In the genomic region with DNA sequence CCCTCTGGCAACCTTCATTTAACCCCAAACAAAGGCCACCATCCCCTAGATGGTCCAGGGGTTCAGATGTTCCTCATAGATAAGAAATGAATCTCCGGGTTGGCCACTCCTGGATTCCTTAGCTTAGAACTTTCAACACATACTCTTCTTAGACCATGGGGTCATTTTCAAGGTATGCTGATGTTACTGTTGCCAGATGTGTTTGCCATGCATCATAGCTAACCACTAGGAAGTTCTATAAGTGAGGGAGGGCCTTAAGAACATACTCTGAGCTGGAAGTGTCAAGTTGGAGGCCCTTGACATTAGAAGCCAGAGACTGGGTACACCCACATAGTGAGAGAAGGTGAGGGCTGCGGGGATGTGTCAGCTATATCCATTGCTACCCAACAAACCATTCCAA, we compare ENCODE assay signal across 4 cellular contexts. TPM values are rescaled to one million over a fixed set of nuclear protein-coding genes. Genes with fewer than 3 reads are reported as not detected.
DNase-seq lines count a peak whose midpoint lies in the region; ATAC-seq, FAIRE-seq and TF ChIP-seq lines count a peak whose summit lies in the region.
"Not testable (repeated sequence)": the region's sequence is repeated elsewhere in the genome, so short reads cannot be mapped to it uniquely, and the experiment has no call there.

No MANE protein-coding gene starts in this region.

- not testable (repeated sequence) for TF ChIP-seq EP300 in A549 (IDR thresholded peaks at IDR 0.05); K562 (IDR thresholded peaks at IDR 0.05; ENCODE audit: low read length); HepG2 (IDR thresholded peaks at IDR 0.05; ENCODE audit: low read depth in 2 of 2, low read length in 2 of 2); HepG2 (CRISPR knock-in tag; IDR thresholded peaks at IDR 0.05; ENCODE audit: borderline replicate concordance)

- not testable (repeated sequence) for H3K4me2 ChIP-seq in A549; IMR-90 (ENCODE audit: low read depth, low read length); K562 (ENCODE audit: insufficient read depth, low read length); HepG2 (ENCODE audit: low read depth, low read length)

- intact Hi-C loops in IMR-90 (cut with micrococcal nuclease); K562 (cut with micrococcal nuclease); HepG2 (cut with micrococcal nuclease; ENCODE audit: unreplicated experiment): not testable (repeated sequence)

- not testable (repeated sequence) for H3K4ac ChIP-seq in IMR-90 (ENCODE audit: low read depth, low read length)

- H2AFZ ChIP-seq in IMR-90 (replicated peaks; ENCODE audit: low read length, poor library complexity); K562 (ENCODE audit: low read depth, low read length); HepG2 (ENCODE audit: low read length): not testable (repeated sequence)

- not testable (repeated sequence) for H3K27ac ChIP-seq in A549; IMR-90 (ENCODE audit: insufficient read depth, low read length); K562 (ENCODE audit: extremely low read depth, low read depth, low read length); HepG2 (ENCODE audit: extremely low read length, insufficient read depth, low read length)

- H2BK20ac ChIP-seq in IMR-90 (ENCODE audit: low read depth, low read length) = not testable (repeated sequence)

- in situ Hi-C loops in IMR-90 (cut with MboI; ENCODE audit: low sequenced_read_pairs); K562 (cut with MboI); HepG2 (cut with HindIII; ENCODE audit: extremely low pct_ligation_motif_present, low pct_unique_long_range_greater_than_20kb): not testable (repeated sequence)

- H4K5ac ChIP-seq in IMR-90 (ENCODE audit: low read depth, low read length) = not testable (repeated sequence)

- not testable (repeated sequence) for FAIRE-seq in A549 (lab: Jason Lieb, UNC); K562 (lab: Jason Lieb, UNC); HepG2 (lab: Jason Lieb, UNC)

- H3K79me2 ChIP-seq in K562 (ENCODE audit: control insufficient read depth, insufficient read depth, low read length); HepG2 (ENCODE audit: insufficient read depth, low read length): not testable (repeated sequence)

- H2AK5ac ChIP-seq in IMR-90 (ENCODE audit: low read depth, low read length) = not testable (repeated sequence)

- not testable (repeated sequence) for H3K9me1 ChIP-seq in IMR-90 (ENCODE audit: insufficient read depth, low read length); K562 (ENCODE audit: control insufficient read depth, insufficient read depth, low read length)

- not testable (repeated sequence) for TF ChIP-seq CTCF in A549 (IDR thresholded peaks at IDR 0.05); IMR-90 (conservative IDR thresholded peaks at IDR 0.05; ENCODE audit: low read depth, low read length); K562 (IDR thresholded peaks at IDR 0.05 in 2 of 3, conservative IDR thresholded peaks at IDR 0.05 in 1 of 3; ENCODE audit: insufficient read depth in 2 of 3, low read depth in 1 of 3, low read length in 3 of 3); HepG2 (CRISPR knock-in tag; IDR thresholded peaks at IDR 0.05)

- not testable (repeated sequence) for BruUV-seq in IMR-90 (replicated peaks; lab: Mats Ljungman, UMichigan); K562 (replicated peaks; lab: Mats Ljungman, UMichigan); HepG2 (replicated peaks; lab: Mats Ljungman, UMichigan)

- H3K79me1 ChIP-seq in IMR-90 (ENCODE audit: low read depth in 1 of 2, low read length in 2 of 2) = not testable (repeated sequence)

- not testable (repeated sequence) for H2AK9ac ChIP-seq in IMR-90 (replicated peaks; ENCODE audit: low read depth, low read length, poor library complexity)

- not testable (repeated sequence) for H3K9me3 ChIP-seq in A549; IMR-90 (ENCODE audit: control insufficient read depth, insufficient read depth, low read length); K562 (replicated peaks; ENCODE audit: control insufficient read depth, insufficient read depth, low read depth, low read length); HepG2 (ENCODE audit: low read length)

- H3K4me1 ChIP-seq in A549; IMR-90 (ENCODE audit: control insufficient read depth, insufficient read depth, low read length); K562 (replicated peaks in 1 of 2; ENCODE audit: control insufficient read depth in 2 of 2, insufficient read depth in 2 of 2, low read length in 2 of 2); HepG2 (ENCODE audit: insufficient read depth, low read length): not testable (repeated sequence)

- H3K27me3 ChIP-seq in IMR-90 (ENCODE audit: control insufficient read depth, insufficient read depth, low read length); K562 (ENCODE audit: control insufficient read depth in 2 of 2, insufficient read depth in 2 of 2, low read length in 2 of 2); HepG2 (ENCODE audit: control insufficient read depth in 1 of 2, insufficient read depth in 2 of 2, low read length in 2 of 2): not testable (repeated sequence)

- not testable (repeated sequence) for H3K4me3 ChIP-seq in A549; IMR-90 (ENCODE audit: insufficient read depth, low read depth, low read length); K562; HepG2 (replicated peaks in 1 of 3; ENCODE audit: insufficient read depth in 1 of 3, low read depth in 2 of 3, low read length in 3 of 3)

- 100% methylated on average over 1 of the region's 2 CpGs for WGBS in A549 (ENCODE audit: missing lambda C conversion rate)
- WGBS in IMR-90 (ENCODE audit: extremely low coverage in 2 of 2, insufficient read length in 1 of 2), 2 experiments = no CpG with 5 or more reads among the region's 2 CpGs
- no CpG with 5 or more reads among the region's 2 CpGs for WGBS in K562 (ENCODE audit: insufficient coverage, low coverage, missing lambda C conversion rate)
- WGBS in HepG2 (ENCODE audit: low lambda C conversion rate) = 47% methylated on average over 1 of the region's 2 CpGs

- H2BK120ac ChIP-seq in IMR-90 (ENCODE audit: low read depth, low read length) = not testable (repeated sequence)

- not testable (repeated sequence) for H3K14ac ChIP-seq in IMR-90 (replicated peaks; ENCODE audit: low read depth, low read length)

- not testable (repeated sequence) for H2BK5ac ChIP-seq in IMR-90 (ENCODE audit: low read depth, low read length, poor library complexity, severe bottlenecking)

- H3K9ac ChIP-seq in IMR-90 (ENCODE audit: low read depth, low read length); K562 (ENCODE audit: insufficient read depth in 1 of 2, low read depth in 2 of 2, low read length in 2 of 2); HepG2 (ENCODE audit: insufficient read depth, low read depth, low read length): not testable (repeated sequence)

- POLR2A ChIA-PET in A549 (lab: Yijun Ruan, JAX); IMR-90 (lab: Charles Lee; ENCODE audit: unreplicated experiment); K562 (lab: Yijun Ruan, JAX); HepG2 (lab: Yijun Ruan, JAX): not testable (repeated sequence)

- dilution Hi-C loops in IMR-90 (cut with HindIII; ENCODE audit: low sequenced_read_pairs, unreplicated experiment) = not testable (repeated sequence)

- not testable (repeated sequence) for H4K8ac ChIP-seq in IMR-90 (ENCODE audit: low read depth in 2 of 2, low read length in 2 of 2)

- not testable (repeated sequence) for H3K18ac ChIP-seq in IMR-90 (ENCODE audit: low read depth, low read length)

- not testable (repeated sequence) for H3K23ac ChIP-seq in IMR-90 (ENCODE audit: low read depth, low read length)

- H3K56ac ChIP-seq in IMR-90 (ENCODE audit: extremely low read depth, insufficient read depth, low read length) = not testable (repeated sequence)

- not testable (repeated sequence) for H4K91ac ChIP-seq in IMR-90 (ENCODE audit: insufficient read depth, low read depth, low read length)

- not testable (repeated sequence) for H2BK15ac ChIP-seq in IMR-90 (ENCODE audit: low read depth, low read length)

- not testable (repeated sequence) for H3K36me3 ChIP-seq in IMR-90 (ENCODE audit: control insufficient read depth, insufficient read depth, low read length); K562 (ENCODE audit: control insufficient read depth, insufficient read depth, low read length); HepG2 (replicated peaks in 1 of 2; ENCODE audit: control insufficient read depth in 1 of 2, insufficient read depth in 2 of 2, low read length in 2 of 2)

- not testable (repeated sequence) for TF ChIP-seq POLR2A in A549 (IDR thresholded peaks at IDR 0.05; ENCODE audit: low read length); IMR-90 (IDR thresholded peaks at IDR 0.05; ENCODE audit: low read depth, low read length); K562 (conservative IDR thresholded peaks at IDR 0.05); HepG2 (IDR thresholded peaks at IDR 0.05; ENCODE audit: insufficient read depth in 1 of 2, low read depth in 2 of 2, low read length in 2 of 2)

- TF ChIP-seq RAD21 in A549 (conservative IDR thresholded peaks at IDR 0.05 in 1 of 2, IDR thresholded peaks at IDR 0.05 in 1 of 2); IMR-90 (IDR thresholded peaks at IDR 0.05; ENCODE audit: low read length); K562 (CRISPR knock-in tag; conservative IDR thresholded peaks at IDR 0.05 in 1 of 2, IDR thresholded peaks at IDR 0.05 in 1 of 2); HepG2 (CRISPR knock-in tag; IDR thresholded peaks at IDR 0.05): not testable (repeated sequence)

- not testable (repeated sequence) for DNase-seq in A549 (ENCODE audit: low read depth in 1 of 2, low spot score in 1 of 2); IMR-90; K562 (ENCODE audit: extremely low read depth in 1 of 4, low spot score in 3 of 4); HepG2 (ENCODE audit: low spot score)

- ATAC-seq in A549 (peak; percentile 50 to 52; a peak in 3 of 6 replicates), IMR-90 (ENCODE audit: low read depth) (peak; percentile 70), K562 (peak; percentile 15), HepG2 (peak; percentile 31)

- not testable (repeated sequence) for H4K20me1 ChIP-seq in IMR-90 (ENCODE audit: insufficient read depth, low read length); K562 (replicated peaks; ENCODE audit: control insufficient read depth, insufficient read depth, low read length); HepG2 (ENCODE audit: insufficient read depth, low read length)

- CTCF ChIA-PET in A549 (lab: Yijun Ruan, JAX); IMR-90 (lab: Yijun Ruan, JAX); K562 (lab: Yijun Ruan, JAX; ENCODE audit: low intra/inter-chr PET ratio); HepG2 (lab: Yijun Ruan, JAX; ENCODE audit: low intra/inter-chr PET ratio, low total read pairs): not testable (repeated sequence)

RNA-seq across cellular contexts. Expression of gene CASTOR2, which starts 6.2 kb away (rescaled TPM):
- polyA plus RNA-seq in A549 (2011; rRNA removed) (6.0 and 11.8 TPM in 2 replicates), A549 (2017; fragmentation: RNase III; extraction: RNeasy Plus Mini Kit Qiagen cat#74134 plus additional on column Dnase treatment) (4.6 to 5.2 TPM (median 4.8 TPM) in 3 replicates), IMR-90 (2012; rRNA removed) (8.0 and 10.1 TPM in 2 replicates), K562 (2011; rRNA removed) (1.5 and 2.6 TPM in 2 replicates), K562 (2014; fragmentation: Illumina TruSeq; extraction: Trizol) (2.3 and 2.7 TPM in 2 replicates), K562 (2014; fragmentation: Nextera tagmentation; extraction: Ambion mirVana) (under 1 TPM in 1 of 2 experiments, not detected in 1; 0.17 TPM), K562 (2014; rRNA removed) (3.7 and 5.1 TPM in 2 replicates), HepG2 (2011; rRNA removed) (7.0 and 7.5 TPM in 2 replicates)
- 9.8 and 19.0 TPM in 2 replicates for polyA plus RNA-seq in A549 (2012; cell fraction: cytosol; rRNA removed)
- polyA plus RNA-seq in A549 (2012; cell fraction: nucleus; rRNA removed) = 11.2 and 14.7 TPM in 2 replicates
- 67.9 and 89.4 TPM in 2 replicates for polyA minus RNA-seq in A549 (2011; rRNA and poly(A)+ RNA removed)
- total RNA-seq in IMR-90 (2012; rRNA removed) (5.2 and 6.1 TPM in 2 replicates), K562 (2014; rRNA removed) (4.4 and 5.1 TPM in 2 replicates), K562 (2014; rRNA removed; fragmentation: Illumina TruSeq; extraction: Trizol) (1.8 and 2.1 TPM in 2 replicates), K562 (2015; rRNA removed; fragmentation: Illumina TruSeq; extraction: Trizol) (3.8 and 4.0 TPM in 2 replicates), K562 (2021) (13.4 and 13.9 TPM in 2 replicates), HepG2 (2016; rRNA removed; fragmentation: Illumina TruSeq; extraction: Trizol) (6.5 and 8.7 TPM in 2 replicates)
- 0.96 and 8.5 TPM in 2 replicates for polyA plus RNA-seq in IMR-90 (2012; cell fraction: cytosol; rRNA removed)
- 4.6 and 7.4 TPM in 2 replicates for polyA plus RNA-seq in IMR-90 (2012; cell fraction: nucleus; rRNA removed; ENCODE audit: low replicate concordance)
- 3.9 and 9.8 TPM in 2 replicates for total RNA-seq in K562 (2011; cell fraction: chromatin; rRNA removed; ENCODE audit: low replicate concordance)
- total RNA-seq in K562 (2011; cell fraction: nucleolus; rRNA removed) = 6.5 and 7.2 TPM in 2 replicates
- 5.3 TPM in 2 replicates for total RNA-seq in K562 (2011; cell fraction: nucleoplasm; rRNA removed)
- 2.0 and 6.4 TPM in 2 replicates for polyA plus RNA-seq in K562 (2011; cell fraction: cytosol; rRNA removed)
- polyA plus RNA-seq in K562 (2011; cell fraction: nucleus; rRNA removed) = 1.7 and 3.6 TPM in 2 replicates
- polyA plus RNA-seq in K562 (2012) = 2.9 and 3.9 TPM in 2 replicates
- polyA minus RNA-seq in K562 (2011; rRNA and poly(A)+ RNA removed) = 2.7 and 8.3 TPM in 2 replicates
- polyA minus RNA-seq in K562 (2011; cell fraction: cytosol; rRNA and poly(A)+ RNA removed) = 7.7 and 11.6 TPM in 2 replicates
- polyA minus RNA-seq in K562 (2011; cell fraction: nucleus; rRNA and poly(A)+ RNA removed) = 1.9 and 2.0 TPM in 2 replicates
- total RNA-seq in HepG2 (2016; cell fraction: cytosol; rRNA removed; fragmentation: Illumina TruSeq; extraction: Trizol; ENCODE audit: low read depth) = 4.8 and 5.0 TPM in 2 replicates
- 5.8 and 7.4 TPM in 2 replicates for total RNA-seq in HepG2 (2016; cell fraction: insoluble cytoplasmic fraction; rRNA removed; fragmentation: Illumina TruSeq; extraction: Trizol)
- 6.3 and 9.5 TPM in 2 replicates for total RNA-seq in HepG2 (2016; cell fraction: membrane; rRNA removed; fragmentation: Illumina TruSeq; extraction: Trizol)
- 6.4 and 6.5 TPM in 2 replicates for total RNA-seq in HepG2 (2016; cell fraction: nucleus; rRNA removed; fragmentation: Illumina TruSeq; extraction: Trizol)
- polyA plus RNA-seq in HepG2 (2011; cell fraction: cytosol; rRNA removed) = 4.4 and 6.3 TPM in 2 replicates
- 12.2 and 18.7 TPM in 2 replicates for polyA plus RNA-seq in HepG2 (2011; cell fraction: nucleus; rRNA removed)
- polyA plus RNA-seq in HepG2 (2012) = 3.7 and 4.3 TPM in 2 replicates
- 1.2 and 1.6 TPM in 2 replicates for polyA plus RNA-seq in HepG2 (2016; cell fraction: cytosol; fragmentation: Illumina TruSeq; extraction: Trizol; ENCODE audit: low read depth)
- 2.1 and 2.4 TPM in 2 replicates for polyA plus RNA-seq in HepG2 (2016; cell fraction: insoluble cytoplasmic fraction; fragmentation: Illumina TruSeq; extraction: Trizol; ENCODE audit: low read depth)
- 2.2 and 2.6 TPM in 2 replicates for polyA plus RNA-seq in HepG2 (2016; cell fraction: membrane; fragmentation: Illumina TruSeq; extraction: Trizol; ENCODE audit: low read depth)
- polyA plus RNA-seq in HepG2 (2016; cell fraction: nucleus; fragmentation: Illumina TruSeq; extraction: Trizol; ENCODE audit: insufficient read depth, low read depth) = 3.6 and 7.2 TPM in 2 replicates
- polyA minus RNA-seq in HepG2 (2011; rRNA and poly(A)+ RNA removed; ENCODE audit: low replicate concordance) = 68.0 and 68.7 TPM in 2 replicates
- polyA minus RNA-seq in HepG2 (2011; cell fraction: cytosol; rRNA and poly(A)+ RNA removed) = 17.9 and 20.2 TPM in 2 replicates
- polyA minus RNA-seq in HepG2 (2011; cell fraction: nucleus; rRNA and poly(A)+ RNA removed) = 4.1 and 5.0 TPM in 2 replicates

Comparison
In these comparisons a context has a peak if more than half of its experiments do, and no peak if none do; other contexts are left out.
1. ATAC-seq: peak in every context shown above with its lines; median percentile 70 in IMR-90; 51 in A549; 31 in HepG2; 15 in K562.